In genomic region chr22:29710922-29711593, GRCh38 we compare ENCODE assay signal across 14 cellular contexts. TPM values are rescaled to one million over a fixed set of nuclear protein-coding genes. Genes with fewer than 3 reads are reported as not detected.
A peak's percentile ranks its signal among the peaks of the same experiment; 100 is the strongest.
DNase-seq lines count a peak whose midpoint lies in the region; ATAC-seq and TF ChIP-seq lines count a peak whose summit lies in the region.
"Had no signal": no experiment of that assay in that cellular context is flagged by ENCODE, and none has a peak within 500 bp of the region (broad histone marks: within the 10 kb centered on the region; RNA-seq: fewer than 3 reads in every experiment).

No MANE protein-coding gene starts in this region.

- H3K36me3 ChIP-seq in gastrocnemius medialis, result no peaks in the 10 kb centered on the region

- no peaks in the 10 kb centered on the region for H3K27me3 ChIP-seq in gastrocnemius medialis

- H3K9me3 ChIP-seq in gastrocnemius medialis, result no peaks in the 10 kb centered on the region

- intact Hi-C loops in gastrocnemius medialis (cut with DNase I; ENCODE audit: low total_unique reads), result no loop called here

- peak; percentile 41 for DNase-seq in Daoy (ENCODE audit: low read depth)
- peak; percentile 71 for DNase-seq in NCI-H2029 (lab: John Stamatoyannopoulos, UW)
- DNase-seq in cerebellar nuclear complex (lab: John Stamatoyannopoulos, UW), result peak; percentile 61 to 73
- DNase-seq in gastrocnemius medialis, result peak; percentile 61 to 73
- no peak for DNase-seq in HCEC 1CT
- DNase-seq in stimulated activated CD4-positive, alpha-beta T cell treated with anti-CD3 and anti-CD28 coated beads, Interleukin-4, amount 100 ng/mL, for 1 hour, result no peak
- no peak for DNase-seq in NCI-H1930 (lab: John Stamatoyannopoulos, UW)
- DNase-seq: activated CD4-positive, alpha-beta memory T cell treated with anti-CD3 and anti-CD28 coated beads, Interleukin-2, amount 10 ng/mL, durations not matched to agents 7 days and 5 days; activated effector memory CD4-positive, alpha-beta T cell treated with anti-CD3 and anti-CD28 coated beads, Interleukin-2, amount 50 U/mL, for 16 hours; foreskin fibroblast; HFFc6; immature natural killer cell; NCI-H2227 treated with DMSO at 0.1 percent for 48 hours; retina had no signal

- in situ Hi-C loops in gastrocnemius medialis (cut with MboI; ENCODE audit: low sequenced_read_pairs in 4 of 4), result no loop called here

- no peak for TF ChIP-seq CTCF in gastrocnemius medialis (IDR thresholded peaks at IDR 0.05 in 4 of 5, conservative IDR thresholded peaks at IDR 0.05 in 1 of 5)

- no peak overlapping the region for H3K4me3 ChIP-seq in gastrocnemius medialis

- peak; percentile 75 to 82 for ATAC-seq in gastrocnemius medialis

- H3K27ac ChIP-seq in gastrocnemius medialis, result no peak overlapping the region

- peaks cover 9% of the 10 kb centered on the region in 2 donors for H3K4me1 ChIP-seq in gastrocnemius medialis

- TF ChIP-seq POLR2A in gastrocnemius medialis (IDR thresholded peaks at IDR 0.05), result no peak

RNA-seq across cellular contexts. Expression of gene CABP7, which starts 8.7 kb away (rescaled TPM):
- 1.1 and 1.7 TPM in 2 replicates for total RNA-seq in Daoy (2014; rRNA removed; shearing (Covaris generic))
- not detected for total RNA-seq in gastrocnemius medialis
- total RNA-seq: HFFc6 had no signal

RNA-seq across cellular contexts. Expression of gene ZMAT5, which starts 55.7 kb away (rescaled TPM):
- 25.8 and 37.2 TPM in 2 replicates for total RNA-seq in Daoy (2014; rRNA removed; shearing (Covaris generic))
- 10 to 100 TPM; 23.8 to 38.6 (median 33.8) TPM for total RNA-seq in gastrocnemius medialis

RNA-seq across cellular contexts. Expression of gene UQCR10, which starts 56.1 kb away (rescaled TPM):
- total RNA-seq in Daoy (2014; rRNA removed; shearing (Covaris generic)), result 45.4 and 69.9 TPM in 2 replicates
- 100 to 1,000 TPM; 119 to 261 (median 179) TPM for total RNA-seq in gastrocnemius medialis

Comparison
In these comparisons a context has a peak if more than half of its experiments do, and no peak if none do; other contexts are left out.
1. DNase-seq: peak in Daoy (single experiment), NCI-H2029 (single experiment), cerebellar nuclear complex (2 of 2) and gastrocnemius medialis (2 of 2); none in HCEC 1CT (single experiment), stimulated activated CD4-positive, alpha-beta T cell treated with anti-CD3 and anti-CD28 coated beads, Interleukin-4, amount 100 ng/mL, for 1 hour (single experiment) and NCI-H1930 (0 of 2).